15 cellular contexts compared by ENCODE assay signal in the genomic region with DNA sequence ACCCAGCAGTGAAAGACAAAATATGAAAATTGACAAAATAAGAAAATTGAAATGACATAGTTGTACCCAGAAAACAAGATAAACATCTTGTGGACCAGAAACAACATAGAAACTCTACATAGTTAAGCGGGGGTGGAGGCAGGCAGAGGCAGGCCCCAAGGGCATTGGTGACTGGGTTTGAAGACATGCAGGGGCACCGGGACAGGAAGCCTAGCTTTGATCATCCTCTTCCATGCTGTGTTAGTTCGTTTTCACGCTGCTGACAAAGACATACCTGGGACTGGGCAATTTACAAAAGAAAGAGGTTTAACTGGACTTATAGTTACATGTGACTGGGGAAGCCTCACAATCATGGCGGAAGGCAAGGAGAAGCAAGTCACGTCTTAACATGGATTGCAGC. TPM values are rescaled to one million over a fixed set of nuclear protein-coding genes. Genes with fewer than 3 reads are reported as not detected.
DNase-seq lines count a peak whose midpoint lies in the region; ATAC-seq and TF ChIP-seq lines count a peak whose summit lies in the region.
"Had no signal": no experiment of that assay in that cellular context is flagged by ENCODE, and none has a peak within 500 bp of the region (broad histone marks: within the 10 kb centered on the region; RNA-seq: fewer than 3 reads in every experiment).

No MANE protein-coding gene starts in this region.

- no TSS peak for BruUV-seq in MCF 10A (replicated peaks; lab: Mats Ljungman, UMichigan)

- no peak overlapping the region for H4K8ac ChIP-seq in mesendoderm (ENCODE audit: low read depth, low read length)

- H3K4me3 ChIP-seq in HUES6 (ENCODE audit: low read depth, low read length) (no peak overlapping the region), mesendoderm (ENCODE audit: low read length) (no peak overlapping the region), Peyer's patch (no peak overlapping the region)
- H3K4me3 ChIP-seq: dorsolateral prefrontal cortex, thyroid gland had no signal

- no peak overlapping the region for H2BK15ac ChIP-seq in mesendoderm (replicated peaks; ENCODE audit: low read depth)

- H3K4ac ChIP-seq in mesendoderm (ENCODE audit: low read depth, low read length) = no peak overlapping the region

- no peaks in the 10 kb centered on the region for H3K9me3 Mint-ChIP-seq in MCF 10A (ENCODE audit: unreplicated experiment)
- H3K9me3 Mint-ChIP-seq in mesothelial cell of epicardium = no peaks in the 10 kb centered on the region

- H3K4me2 ChIP-seq in mesendoderm (ENCODE audit: low read length) = no peak overlapping the region

- H3K79me2 ChIP-seq in mesendoderm (ENCODE audit: control insufficient read depth, insufficient read depth, low read length) = no peaks in the 10 kb centered on the region
- H3K79me2 ChIP-seq: parathyroid adenoma had no signal

- H3K4me3 Mint-ChIP-seq in MCF 10A (ENCODE audit: unreplicated experiment) (no peak overlapping the region), mesothelial cell of epicardium (no peak overlapping the region)

- H3K27me3 Mint-ChIP-seq in MCF 10A (ENCODE audit: insufficient read depth, unreplicated experiment) = no peaks in the 10 kb centered on the region
- no peaks in the 10 kb centered on the region for H3K27me3 Mint-ChIP-seq in mesothelial cell of epicardium (ENCODE audit: low read depth)

- no peak overlapping the region for H3K23ac ChIP-seq in mesendoderm (ENCODE audit: low read length)

- no peak overlapping the region for H4K5ac ChIP-seq in mesendoderm (ENCODE audit: low read length)

- H3K27ac ChIP-seq in HUES6 (ENCODE audit: low read depth, low read length) = no peak overlapping the region; the same call in 1 of the 2 replicates
- H3K27ac ChIP-seq in mesendoderm (ENCODE audit: low read depth, low read length) = peak overlapping the region; percentile 4
- no peak overlapping the region for H3K27ac ChIP-seq in Peyer's patch
- H3K27ac ChIP-seq: parathyroid adenoma, thyroid gland had no signal

- H3K9ac ChIP-seq in HUES6 (ENCODE audit: low read length) (peak overlapping the region; percentile 38), mesendoderm (ENCODE audit: low read length) (no peak overlapping the region)
- H3K9ac ChIP-seq: parathyroid adenoma had no signal

- H3K27ac Mint-ChIP-seq in MCF 10A (ENCODE audit: low read depth, unreplicated experiment) = peak overlapping the region; percentile 97
- H3K27ac Mint-ChIP-seq in mesothelial cell of epicardium = no peak overlapping the region

- H3K4me1 Mint-ChIP-seq in MCF 10A (ENCODE audit: insufficient read depth, unreplicated experiment) = peaks cover 45% of the 10 kb centered on the region
- H3K4me1 Mint-ChIP-seq in mesothelial cell of epicardium = peaks cover 37% of the 10 kb centered on the region

- peaks cover 35% of the 10 kb centered on the region for H3K4me1 ChIP-seq in HUES6 (ENCODE audit: control insufficient read depth, insufficient read depth, low read length)
- no peaks in the 10 kb centered on the region for H3K4me1 ChIP-seq in mesendoderm (ENCODE audit: control insufficient read depth, low read depth, low read length)
- H3K4me1 ChIP-seq in Peyer's patch = peaks cover 0 to 6% (median 0%) of the 10 kb centered on the region in 4 donors
- H3K4me1 ChIP-seq: parathyroid adenoma had no signal

- CTCF ChIA-PET in MCF 10A (lab: Yijun Ruan, JAX) = interaction anchor here (1.0 to 5.9 kb wide), 5 partner anchors 9 to 49 kb away, joined by 3 to 26 read pairs (median 7); no protein-coding TSS in a partner anchor

- POLR2A ChIA-PET in MCF 10A (lab: Yijun Ruan, JAX) = interaction anchor here (0.6 to 2.7 kb wide), 8 partner anchors 11 to 226 kb away, joined by 3 to 16 read pairs (median 4); no protein-coding TSS in a partner anchor

- no peaks in the 10 kb centered on the region for H3K27me3 ChIP-seq in HUES6 (ENCODE audit: control insufficient read depth, insufficient read depth, low read length)
- no peaks in the 10 kb centered on the region for H3K27me3 ChIP-seq in mesendoderm (ENCODE audit: insufficient read depth, low read length, poor library complexity)
- no peaks in the 10 kb centered on the region for H3K27me3 ChIP-seq in Peyer's patch
- H3K27me3 ChIP-seq: dorsolateral prefrontal cortex, thyroid gland had no signal

- ATAC-seq in HG03097 (IDR thresholded peaks at IDR 0.05; ENCODE audit: low FRiP score, unreplicated experiment) = no peak
- ATAC-seq in GM18517 (IDR thresholded peaks at IDR 0.05; ENCODE audit: unreplicated experiment) = no peak

- H3K36me3 ChIP-seq in HUES6 (ENCODE audit: control insufficient read depth, insufficient read depth, low read length) = peaks cover 7% of the 10 kb centered on the region; the same call in 1 of the 2 replicates
- H3K36me3 ChIP-seq in mesendoderm (ENCODE audit: control insufficient read depth, insufficient read depth, low read length) = no peaks in the 10 kb centered on the region
- no peaks in the 10 kb centered on the region for H3K36me3 ChIP-seq in Peyer's patch
- H3K36me3 ChIP-seq: thyroid gland had no signal

- H2BK120ac ChIP-seq in mesendoderm (ENCODE audit: low read depth, low read length) = no peak overlapping the region

- no peak for TF ChIP-seq POLR2A in Peyer's patch (IDR thresholded peaks at IDR 0.05)

- no peak for TF ChIP-seq CTCF in MCF 10A (IDR thresholded peaks at IDR 0.05; ENCODE audit: unreplicated experiment)
- no peak for TF ChIP-seq CTCF in mesothelial cell of epicardium (IDR thresholded peaks at IDR 0.05; ENCODE audit: unreplicated experiment)
- no peak for TF ChIP-seq CTCF in Peyer's patch (IDR thresholded peaks at IDR 0.05)

- DNase-seq in Daoy (ENCODE audit: low read depth) = peak; percentile 44
- no peak for DNase-seq in MCF 10A (ENCODE audit: unreplicated experiment)
- peak; percentile 85 for DNase-seq in mesendoderm
- no peak for DNase-seq in mesothelial cell of epicardium (ENCODE audit: low spot score in 2 of 2, unreplicated experiment in 2 of 2)
- no peak for DNase-seq in Peyer's patch
- DNase-seq: activated CD4-positive, CD25-positive, alpha-beta regulatory T cell; DMS79; dorsolateral prefrontal cortex; IMR-90; NCI-H1092; thyroid gland had no signal

- no CpG with 5 or more reads among the region's 6 CpGs for WGBS in mesendoderm (ENCODE audit: extremely low coverage, insufficient coverage, low lambda C conversion rate)

- H3K56ac ChIP-seq in mesendoderm (ENCODE audit: low read length) = no peak overlapping the region

- H3K9me3 ChIP-seq in HUES6 (ENCODE audit: control insufficient read depth, insufficient read depth, low read depth, low read length) (no peaks in the 10 kb centered on the region), Peyer's patch (no peaks in the 10 kb centered on the region)
- H3K9me3 ChIP-seq: thyroid gland had no signal

- H3K36me3 Mint-ChIP-seq in MCF 10A (ENCODE audit: insufficient read depth, unreplicated experiment) = no peaks in the 10 kb centered on the region
- peaks cover 3% of the 10 kb centered on the region for H3K36me3 Mint-ChIP-seq in mesothelial cell of epicardium

- H3K79me1 ChIP-seq in mesendoderm (ENCODE audit: low read length) = no peaks in the 10 kb centered on the region

- H2AK5ac ChIP-seq in mesendoderm (ENCODE audit: low read length) = no peak overlapping the region

- intact Hi-C loops in MCF 10A (cut with micrococcal nuclease) = loop anchor here (5.0 kb wide), 2 partner anchors 222 to 258 kb away; partner anchors contain the start of gene HSPA8

- H3K18ac ChIP-seq in mesendoderm (ENCODE audit: low read length) = no peak overlapping the region

- no peak overlapping the region for H2BK5ac ChIP-seq in mesendoderm (ENCODE audit: low read length)

RNA-seq across cellular contexts. Expression of gene CRTAM, which starts 33.5 kb away (rescaled TPM):
- 0.06 and 0.27 TPM in 2 replicates for total RNA-seq in Daoy (2014; rRNA removed; shearing (Covaris generic))
- not detected in 2 replicates for total RNA-seq in MCF 10A (2022)
- 0.31 TPM for polyA plus RNA-seq in mesendoderm (2013, experiment 1 of 2)
- 0.45 TPM for polyA plus RNA-seq in mesendoderm (2013, experiment 2 of 2)
- total RNA-seq in mesothelial cell of epicardium = not detected in 3 replicates
- 1 to 10 TPM in 1 of 4 donors, not detected in 3; 4.4 TPM for total RNA-seq in Peyer's patch
- total RNA-seq: IMR-90 had no signal
- polyA plus RNA-seq: IMR-90 had no signal

Comparison
In these comparisons a context has a peak if more than half of its experiments do, and no peak if none do; other contexts are left out.
1. DNase-seq: peak in Daoy (single experiment) and mesendoderm (single experiment); none in MCF 10A (single experiment), mesothelial cell of epicardium (0 of 2) and Peyer's patch (0 of 3).